Comparison of ENCODE assay signal across 1 cellular context in the genomic region with DNA sequence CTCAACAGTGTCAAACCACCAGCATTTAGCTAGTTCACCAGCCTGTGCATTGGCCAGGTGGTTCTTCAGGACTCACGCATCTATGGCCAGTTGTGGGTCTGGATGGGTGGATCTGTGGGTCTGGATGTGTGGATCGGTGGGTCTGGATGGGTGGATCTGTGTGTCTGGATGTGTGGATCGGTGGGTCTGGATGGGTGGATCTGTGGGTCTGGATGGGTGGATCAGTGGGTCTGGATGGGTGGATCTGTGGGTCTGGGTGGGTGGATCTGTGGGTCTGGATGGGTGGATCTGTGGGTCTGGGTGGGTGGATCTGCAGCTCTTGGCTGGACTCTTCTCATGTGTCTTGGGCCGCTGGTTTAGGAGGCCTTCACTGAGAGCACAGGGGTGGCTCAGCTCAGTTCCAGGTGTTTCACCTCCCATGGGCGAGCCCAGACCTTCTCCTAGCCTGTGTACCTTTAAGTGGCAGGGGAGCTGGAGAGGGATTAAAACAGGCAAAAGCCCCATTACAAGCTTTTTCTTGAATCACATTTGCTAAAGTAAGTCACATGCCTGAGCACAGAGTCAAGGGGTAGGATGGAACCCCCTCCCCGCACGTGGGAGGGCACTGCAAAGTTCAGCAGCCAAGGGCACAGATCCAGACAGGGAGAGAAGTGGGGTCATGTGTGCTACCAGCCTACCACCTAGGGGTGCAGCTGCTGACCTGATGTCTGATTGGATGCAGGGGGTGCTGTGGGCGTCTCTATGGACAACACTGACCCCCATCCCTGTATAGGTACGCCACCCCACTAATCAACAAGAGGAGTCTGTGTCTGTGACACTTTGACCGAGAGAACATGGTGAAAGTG.
TF ChIP-seq lines count a peak whose summit lies in the region.

No MANE protein-coding gene starts in this region.

TF ChIP-seq in HCT116, 20 proteins besides CTCF, POLR2A, EP300 and RAD21:
- no peak for TF ChIP-seq TCF7L2 (IDR thresholded peaks at IDR 0.05; ENCODE audit: borderline replicate concordance, extremely low read depth, insufficient read depth, insufficient read length)
- TF ChIP-seq, protein P1, sequence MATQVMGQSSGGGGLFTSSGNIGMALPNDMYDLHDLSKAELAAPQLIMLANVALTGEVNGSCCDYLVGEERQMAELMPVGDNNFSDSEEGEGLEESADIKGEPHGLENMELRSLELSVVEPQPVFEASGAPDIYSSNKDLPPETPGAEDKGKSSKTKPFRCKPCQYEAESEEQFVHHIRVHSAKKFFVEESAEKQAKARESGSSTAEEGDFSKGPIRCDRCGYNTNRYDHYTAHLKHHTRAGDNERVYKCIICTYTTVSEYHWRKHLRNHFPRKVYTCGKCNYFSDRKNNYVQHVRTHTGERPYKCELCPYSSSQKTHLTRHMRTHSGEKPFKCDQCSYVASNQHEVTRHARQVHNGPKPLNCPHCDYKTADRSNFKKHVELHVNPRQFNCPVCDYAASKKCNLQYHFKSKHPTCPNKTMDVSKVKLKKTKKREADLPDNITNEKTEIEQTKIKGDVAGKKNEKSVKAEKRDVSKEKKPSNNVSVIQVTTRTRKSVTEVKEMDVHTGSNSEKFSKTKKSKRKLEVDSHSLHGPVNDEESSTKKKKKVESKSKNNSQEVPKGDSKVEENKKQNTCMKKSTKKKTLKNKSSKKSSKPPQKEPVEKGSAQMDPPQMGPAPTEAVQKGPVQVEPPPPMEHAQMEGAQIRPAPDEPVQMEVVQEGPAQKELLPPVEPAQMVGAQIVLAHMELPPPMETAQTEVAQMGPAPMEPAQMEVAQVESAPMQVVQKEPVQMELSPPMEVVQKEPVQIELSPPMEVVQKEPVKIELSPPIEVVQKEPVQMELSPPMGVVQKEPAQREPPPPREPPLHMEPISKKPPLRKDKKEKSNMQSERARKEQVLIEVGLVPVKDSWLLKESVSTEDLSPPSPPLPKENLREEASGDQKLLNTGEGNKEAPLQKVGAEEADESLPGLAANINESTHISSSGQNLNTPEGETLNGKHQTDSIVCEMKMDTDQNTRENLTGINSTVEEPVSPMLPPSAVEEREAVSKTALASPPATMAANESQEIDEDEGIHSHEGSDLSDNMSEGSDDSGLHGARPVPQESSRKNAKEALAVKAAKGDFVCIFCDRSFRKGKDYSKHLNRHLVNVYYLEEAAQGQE (IDR thresholded peaks at IDR 0.05; ENCODE audit: low read depth), result no peak
- no peak for TF ChIP-seq JUND (IDR thresholded peaks at IDR 0.05)
- TF ChIP-seq CEBPB (IDR thresholded peaks at IDR 0.05; ENCODE audit: low read depth), result no peak
- TF ChIP-seq, protein P2, sequence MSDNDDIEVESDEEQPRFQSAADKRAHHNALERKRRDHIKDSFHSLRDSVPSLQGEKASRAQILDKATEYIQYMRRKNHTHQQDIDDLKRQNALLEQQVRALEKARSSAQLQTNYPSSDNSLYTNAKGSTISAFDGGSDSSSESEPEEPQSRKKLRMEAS (IDR thresholded peaks at IDR 0.05), result no peak
- TF ChIP-seq FOSL1 (IDR thresholded peaks at IDR 0.05; ENCODE audit: low read depth), result no peak
- TF ChIP-seq SRF (IDR thresholded peaks at IDR 0.05; ENCODE audit: low read depth), result no peak
- no peak for TF ChIP-seq ELF1 (IDR thresholded peaks at IDR 0.05; ENCODE audit: borderline replicate concordance, low read depth)
- TF ChIP-seq EGR1 (IDR thresholded peaks at IDR 0.05; ENCODE audit: low read depth), result no peak
- TF ChIP-seq ZNF274 (IDR thresholded peaks at IDR 0.05; ENCODE audit: low read depth, low read length), result no peak
- TF ChIP-seq, protein P3, sequence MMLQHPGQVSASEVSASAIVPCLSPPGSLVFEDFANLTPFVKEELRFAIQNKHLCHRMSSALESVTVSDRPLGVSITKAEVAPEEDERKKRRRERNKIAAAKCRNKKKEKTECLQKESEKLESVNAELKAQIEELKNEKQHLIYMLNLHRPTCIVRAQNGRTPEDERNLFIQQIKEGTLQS (IDR thresholded peaks at IDR 0.05), result no peak
- no peak for TF ChIP-seq CBX3 (IDR thresholded peaks at IDR 0.05; ENCODE audit: low read depth)
- TF ChIP-seq YY1 (IDR thresholded peaks at IDR 0.05; ENCODE audit: extremely low read depth, insufficient replicate concordance, low read depth, low read length), result no peak
- TF ChIP-seq, protein P4, sequence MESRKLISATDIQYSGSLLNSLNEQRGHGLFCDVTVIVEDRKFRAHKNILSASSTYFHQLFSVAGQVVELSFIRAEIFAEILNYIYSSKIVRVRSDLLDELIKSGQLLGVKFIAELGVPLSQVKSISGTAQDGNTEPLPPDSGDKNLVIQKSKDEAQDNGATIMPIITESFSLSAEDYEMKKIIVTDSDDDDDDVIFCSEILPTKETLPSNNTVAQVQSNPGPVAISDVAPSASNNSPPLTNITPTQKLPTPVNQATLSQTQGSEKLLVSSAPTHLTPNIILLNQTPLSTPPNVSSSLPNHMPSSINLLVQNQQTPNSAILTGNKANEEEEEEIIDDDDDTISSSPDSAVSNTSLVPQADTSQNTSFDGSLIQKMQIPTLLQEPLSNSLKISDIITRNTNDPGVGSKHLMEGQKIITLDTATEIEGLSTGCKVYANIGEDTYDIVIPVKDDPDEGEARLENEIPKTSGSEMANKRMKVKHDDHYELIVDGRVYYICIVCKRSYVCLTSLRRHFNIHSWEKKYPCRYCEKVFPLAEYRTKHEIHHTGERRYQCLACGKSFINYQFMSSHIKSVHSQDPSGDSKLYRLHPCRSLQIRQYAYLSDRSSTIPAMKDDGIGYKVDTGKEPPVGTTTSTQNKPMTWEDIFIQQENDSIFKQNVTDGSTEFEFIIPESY (IDR thresholded peaks at IDR 0.05; ENCODE audit: extremely low read depth, insufficient replicate concordance, low read length), result no peak
- TF ChIP-seq SIN3A (IDR thresholded peaks at IDR 0.05; ENCODE audit: low read depth), result no peak
- TF ChIP-seq ZFX (IDR thresholded peaks at IDR 0.05), result no peak
